ENCODE assay signal across 2 cellular contexts in the genomic region with DNA sequence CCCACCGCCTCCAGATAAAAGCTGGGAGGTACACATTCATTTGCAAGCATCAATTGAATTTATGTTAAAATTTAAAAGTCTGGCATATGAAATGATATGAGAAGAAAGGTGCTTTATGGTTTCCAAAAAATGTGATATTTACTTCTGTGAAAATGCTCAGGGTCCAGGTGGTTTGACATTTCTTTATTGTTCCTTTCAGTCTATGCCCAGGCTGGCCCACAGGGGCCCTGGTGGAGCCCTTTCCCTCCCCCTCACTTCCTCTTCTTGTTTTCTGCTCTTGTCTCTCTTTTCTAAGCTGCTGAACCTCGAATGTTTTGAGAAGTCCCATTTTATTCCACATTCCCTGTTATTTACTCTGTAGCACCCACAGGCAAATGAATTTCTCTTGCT.
TF ChIP-seq lines count a peak whose summit lies in the region.

No MANE protein-coding gene starts in this region.

TF ChIP-seq in GM12891, 5 proteins besides CTCF, POLR2A, EP300 and RAD21:
- TF ChIP-seq TAF1 (IDR thresholded peaks at IDR 0.05; ENCODE audit: low read depth, low read length) (no peak), PAX5 (IDR thresholded peaks at IDR 0.05; ENCODE audit: insufficient read depth, low read length, severe bottlenecking) (no peak), SPI1 (IDR thresholded peaks at IDR 0.05; ENCODE audit: low read depth, low read length) (peak; percentile 49; the same call in 1 of the 2 replicates)

TF ChIP-seq in H1, 55 proteins besides CTCF, POLR2A, EP300 and RAD21:
- TF ChIP-seq TCF12 (IDR thresholded peaks at IDR 0.05; ENCODE audit: low read depth, low read length) (no peak), CTBP2 (IDR thresholded peaks at IDR 0.05; ENCODE audit: borderline replicate concordance, insufficient read depth, insufficient read length, low read length) (no peak), BRCA1 (IDR thresholded peaks at IDR 0.05; ENCODE audit: low read depth, low read length) (no peak), ZNF274 (IDR thresholded peaks at IDR 0.05; ENCODE audit: borderline replicate concordance, extremely low read depth, low read length) (no peak), TAF1 (IDR thresholded peaks at IDR 0.05; ENCODE audit: low read depth, low read length) (no peak), RNF2 (IDR thresholded peaks at IDR 0.05; ENCODE audit: borderline replicate concordance, low read depth, low read length, missing control alignments, poor library complexity, severe bottlenecking) (no peak), SP1 (IDR thresholded peaks at IDR 0.05; ENCODE audit: low read depth, low read length) (no peak), EZH2 (IDR thresholded peaks at IDR 0.05; ENCODE audit: low read depth, low read length, severe bottlenecking) (no peak), EGR1 (IDR thresholded peaks at IDR 0.05; ENCODE audit: borderline replicate concordance, low read depth, low read length) (no peak)
- TF ChIP-seq, protein P1, sequence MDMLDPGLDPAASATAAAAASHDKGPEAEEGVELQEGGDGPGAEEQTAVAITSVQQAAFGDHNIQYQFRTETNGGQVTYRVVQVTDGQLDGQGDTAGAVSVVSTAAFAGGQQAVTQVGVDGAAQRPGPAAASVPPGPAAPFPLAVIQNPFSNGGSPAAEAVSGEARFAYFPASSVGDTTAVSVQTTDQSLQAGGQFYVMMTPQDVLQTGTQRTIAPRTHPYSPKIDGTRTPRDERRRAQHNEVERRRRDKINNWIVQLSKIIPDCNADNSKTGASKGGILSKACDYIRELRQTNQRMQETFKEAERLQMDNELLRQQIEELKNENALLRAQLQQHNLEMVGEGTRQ (IDR thresholded peaks at IDR 0.05; ENCODE audit: low read length): no peak
TF ChIP-seq in H1: peak in this region for 0.
